Comparison of ENCODE assay signal across 19 cellular contexts in the genomic region with DNA sequence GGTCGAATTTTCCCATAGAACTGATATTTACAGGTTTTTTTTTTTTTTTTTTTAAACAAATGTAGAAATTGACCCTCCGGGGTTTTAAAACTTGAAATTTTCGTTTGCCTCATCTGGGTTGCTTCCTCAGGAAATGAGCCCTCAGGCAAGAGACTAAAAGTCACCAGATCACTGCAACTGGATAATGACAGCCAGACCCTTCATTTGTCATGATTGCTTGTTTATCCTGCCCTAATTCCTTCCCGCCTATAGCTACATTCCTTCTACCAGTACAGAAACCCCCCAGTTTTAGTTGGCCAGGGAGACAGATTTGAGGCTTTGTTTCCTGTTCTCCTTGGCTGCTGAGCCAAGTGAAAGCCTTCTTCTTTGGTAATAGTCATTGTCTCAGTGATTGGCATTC. TPM values are rescaled to one million over a fixed set of nuclear protein-coding genes. Genes with fewer than 3 reads are reported as not detected.
DNase-seq lines count a peak whose midpoint lies in the region; FAIRE-seq and TF ChIP-seq lines count a peak whose summit lies in the region.
"Had no signal": no experiment of that assay in that cellular context is flagged by ENCODE, and none has a peak within 500 bp of the region (broad histone marks: within the 10 kb centered on the region; RNA-seq: fewer than 3 reads in every experiment).

No MANE protein-coding gene starts in this region.

- CTCF ChIA-PET in mammary epithelial cell (lab: Charles Lee; ENCODE audit: low non-redundant PET), result no interaction called here

- peaks cover 25% of the 10 kb centered on the region for H3K4me1 ChIP-seq in mammary epithelial cell (ENCODE audit: insufficient read depth, low read length)
- no peaks in the 10 kb centered on the region for H3K4me1 ChIP-seq in kidney (ENCODE audit: control insufficient read depth in 1 of 2, insufficient read depth in 1 of 2, low read depth in 1 of 2, low read length in 2 of 2)
- H3K4me1 ChIP-seq: HAP-1, sigmoid colon had no signal

- intact Hi-C loops in mammary epithelial cell (cut with micrococcal nuclease), result no loop called here
- intact Hi-C loops in kidney (cut with DNase I), result no loop called here

- in situ Hi-C loops in mammary epithelial cell (cut with MboI; ENCODE audit: low sequenced_read_pairs in 2 of 2), result loop anchor here (10.0 kb wide), 1 partner anchor 109 kb away; no protein-coding TSS in a partner anchor

- H3K4me2 ChIP-seq in mammary epithelial cell (ENCODE audit: insufficient read depth, low read depth, low read length), result no peak overlapping the region

- no peak overlapping the region for H2AFZ ChIP-seq in mammary epithelial cell (ENCODE audit: low read depth, low read length)

- H3K27me3 ChIP-seq in mammary epithelial cell (ENCODE audit: insufficient read depth, low read length), result no peaks in the 10 kb centered on the region
- H3K27me3 ChIP-seq: sigmoid colon had no signal

- H3K27ac ChIP-seq in mammary epithelial cell (ENCODE audit: insufficient read depth, low read depth, low read length) (no peak overlapping the region), caudate nucleus (ENCODE audit: low read depth, low read length) (no peak overlapping the region), kidney (ENCODE audit: low read depth in 2 of 2, low read length in 2 of 2) (no peak overlapping the region)
- H3K27ac ChIP-seq: sigmoid colon had no signal

- no peaks in the 10 kb centered on the region for H3K36me3 ChIP-seq in mammary epithelial cell (ENCODE audit: insufficient read depth, low read length)
- no peaks in the 10 kb centered on the region for H3K36me3 ChIP-seq in kidney (ENCODE audit: control insufficient read depth in 1 of 2, insufficient read depth in 2 of 2, low read length in 2 of 2)
- H3K36me3 ChIP-seq: HAP-1, sigmoid colon had no signal

- H3K4me3 ChIP-seq in mammary epithelial cell (replicated peaks in 1 of 3; ENCODE audit: insufficient read depth in 1 of 3, low read depth in 2 of 3, low read length in 3 of 3), result no peak overlapping the region
- H3K4me3 ChIP-seq in kidney (ENCODE audit: low read length in 2 of 2), result no peak overlapping the region
- H3K4me3 ChIP-seq: HAP-1, sigmoid colon had no signal

- TF ChIP-seq CTCF in mammary epithelial cell (conservative IDR thresholded peaks at IDR 0.05 in 1 of 2, IDR thresholded peaks at IDR 0.05 in 1 of 2; ENCODE audit: extremely low read depth in 1 of 2, insufficient read depth in 1 of 2, low read depth in 1 of 2, low read length in 2 of 2) (no peak), kidney (IDR thresholded peaks at IDR 0.05; ENCODE audit: borderline replicate concordance, extremely low read depth, insufficient read depth) (no peak)

- H3K79me2 ChIP-seq in mammary epithelial cell (ENCODE audit: insufficient read depth, low read length), result no peaks in the 10 kb centered on the region

- DNase-seq in AML-193 (lab: John Stamatoyannopoulos, UW), result peak; percentile 49 to 64
- peak; percentile 84 for DNase-seq in M059J (ENCODE audit: low read depth)
- peak; percentile 28 for DNase-seq in mammary epithelial cell
- DNase-seq in iris pigment epithelial cell (ENCODE audit: low read depth), result peak; percentile 48
- DNase-seq in caudate nucleus (lab: John Stamatoyannopoulos, UW), result no peak
- no peak for DNase-seq in HCEC 1CT
- no peak for DNase-seq in kidney
- no peak for DNase-seq in NCI-H2029 treated with DMSO at 0.1 percent for 48 hours (lab: John Stamatoyannopoulos, UW)
- DNase-seq: activated B cell treated with CpG ODN at 0.5 μM for 24 hours; Calu3; NCI-H2171; NCI-H748 treated with DMSO at 0.1 percent for 48 hours; sigmoid colon; stimulated activated CD4-positive, alpha-beta T cell treated with anti-CD3 and anti-CD28 coated beads, Interleukin-2, amount 100 ng/mL, for 48 hours; T-cell had no signal

- no TSS peak for BruUV-seq in mammary epithelial cell (replicated peaks; lab: Mats Ljungman, UMichigan)

- dilution Hi-C loops in mammary epithelial cell (cut with HindIII; ENCODE audit: low sequenced_read_pairs), result no loop called here

- no peaks in the 10 kb centered on the region for H4K20me1 ChIP-seq in mammary epithelial cell (ENCODE audit: insufficient read depth, low read length)

- WGBS in mammary epithelial cell (ENCODE audit: low coverage, missing lambda C conversion rate), result 71% methylated on average over 3 of the region's 4 CpGs

- no peak for FAIRE-seq in kidney (lab: Jason Lieb, UNC)
- FAIRE-seq: keratinocyte, RCC 7860 had no signal

- no peak overlapping the region for H3K9ac ChIP-seq in mammary epithelial cell (ENCODE audit: insufficient read depth, low read length)
- no peak overlapping the region for H3K9ac ChIP-seq in kidney (ENCODE audit: low read length in 2 of 2)

- H3K9me3 ChIP-seq in mammary epithelial cell (replicated peaks; ENCODE audit: insufficient read depth, low read length) (no peaks in the 10 kb centered on the region), kidney (ENCODE audit: control insufficient read depth in 1 of 2, low read length in 2 of 2) (no peaks in the 10 kb centered on the region)
- H3K9me3 ChIP-seq: HAP-1, sigmoid colon had no signal

RNA-seq across cellular contexts. Expression of a gene that starts 44.0 kb away (rescaled TPM):
- total RNA-seq in M059J (2014; rRNA removed; shearing (Covaris generic)), result 127 and 145 TPM in 2 replicates
- total RNA-seq in mammary epithelial cell, result 100 to 1,000 TPM in 1 of 2 donors, 10 to 100 TPM in 1; 73.4 to 300 TPM
- polyA plus RNA-seq in mammary epithelial cell, result 159 TPM
- 42.0 TPM for polyA minus RNA-seq in mammary epithelial cell
- 1,703 TPM for total RNA-seq in kidney
- polyA plus RNA-seq in kidney (ENCODE audit: insufficient read depth, low read depth, low replicate concordance), result 2,157 TPM
- total RNA-seq: activated B cell treated with CpG ODN at 0.5 μM for 24 hours; activated T-helper 17 cell treated with anti-CD3 and anti-CD28 coated beads, Interleukin-2, amount 50 U/mL, for 72 hours had no signal

Comparison
In these comparisons a context has a peak if more than half of its experiments do, and no peak if none do; other contexts are left out.
1. DNase-seq: peak in AML-193 (2 of 2), M059J (single experiment), mammary epithelial cell (single experiment) and iris pigment epithelial cell (single experiment); none in caudate nucleus (0 of 61), HCEC 1CT (single experiment), kidney (single experiment) and NCI-H2029 treated with DMSO at 0.1 percent for 48 hours (single experiment).